ENCODE assay signal across 8 cellular contexts in the genomic region with DNA sequence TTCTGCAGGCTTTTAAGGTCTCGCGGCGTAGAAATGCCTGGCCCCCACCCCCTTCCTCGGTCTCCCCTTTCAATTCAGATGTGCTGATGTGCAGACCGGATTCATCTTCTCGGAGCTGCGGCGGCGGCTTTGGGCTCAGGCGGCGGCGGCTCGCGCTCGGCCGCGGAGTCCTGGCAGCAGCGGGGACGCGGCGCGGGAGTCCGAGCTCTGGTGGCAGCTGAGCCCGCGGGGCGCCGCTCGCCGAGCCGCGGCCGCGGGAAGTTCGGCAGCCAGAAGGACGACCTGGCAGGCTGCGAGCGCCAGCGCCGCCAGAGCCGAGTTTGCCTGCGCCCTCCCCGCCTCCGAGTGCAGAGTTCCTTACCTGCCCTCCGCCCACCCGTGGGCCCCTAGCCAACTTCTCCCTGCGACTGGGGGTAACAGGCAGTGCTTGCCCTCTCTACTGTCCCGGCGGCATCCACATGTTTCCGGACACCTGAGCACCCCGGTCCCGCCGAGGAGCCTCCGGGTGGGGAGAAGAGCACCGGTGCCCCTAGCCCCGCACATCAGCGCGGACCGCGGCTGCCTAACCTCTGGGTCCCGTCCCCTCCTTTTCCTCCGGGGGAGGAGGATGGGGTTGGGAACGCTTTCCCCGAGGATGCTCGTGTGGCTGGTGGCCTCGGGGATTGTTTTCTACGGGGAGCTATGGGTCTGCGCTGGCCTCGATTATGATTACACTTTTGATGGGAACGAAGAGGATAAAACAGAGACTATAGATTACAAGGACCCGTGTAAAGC. TPM values are rescaled to one million over a fixed set of nuclear protein-coding genes. Genes with fewer than 3 reads are reported as not detected.
DNase-seq lines count a peak whose midpoint lies in the region; ATAC-seq and TF ChIP-seq lines count a peak whose summit lies in the region.

No MANE protein-coding gene starts in this region.

- H3K4me3 ChIP-seq in fibroblast of mammary gland (ENCODE audit: control insufficient read depth, low read depth, low read length), result peak overlapping the region; percentile 48

- no peak for DNase-seq in activated CD8-positive, alpha-beta memory T cell treated with anti-CD3 and anti-CD28 coated beads, Interleukin-2, amount 10 ng/mL, durations not matched to agents 7 days and 5 days
- DNase-seq in activated CD8-positive, alpha-beta memory T cell treated with anti-CD3 and anti-CD28 coated beads for 24 hours, result no peak
- peak; percentile 45 for DNase-seq in RWPE1 (ENCODE audit: low spot score)
- DNase-seq in fibroblast of mammary gland (ENCODE audit: low read depth), result peak; percentile 16
- peak; percentile 37 for DNase-seq in neural crest cell (ENCODE audit: low read depth, low spot score)
- no peak for DNase-seq in HT-29 (ENCODE audit: low spot score)
- no peak for DNase-seq in natural killer cell
- no peak for DNase-seq in epidermal melanocyte (ENCODE audit: insufficient read length, low spot score)

- TF ChIP-seq CTCF in RWPE1 (conservative IDR thresholded peaks at IDR 0.05; ENCODE audit: low read depth) (no peak), fibroblast of mammary gland (conservative IDR thresholded peaks at IDR 0.05; ENCODE audit: control insufficient read depth, insufficient read depth, low read depth, low read length) (no peak), neural crest cell (conservative IDR thresholded peaks at IDR 0.05) (no peak), natural killer cell (IDR thresholded peaks at IDR 0.05) (no peak)

- H3K27ac ChIP-seq in RWPE1, result peak overlapping the region; percentile 91

- H3K4me1 Mint-ChIP-seq in activated CD8-positive, alpha-beta memory T cell treated with anti-CD3 and anti-CD28 coated beads, Interleukin-2, amount 10 ng/mL, durations not matched to agents 7 days and 5 days, result peaks cover 13% of the 10 kb centered on the region
- H3K4me1 Mint-ChIP-seq in neural crest cell (peaks cover 24% of the 10 kb centered on the region), natural killer cell (no peaks in the 10 kb centered on the region)

- H3K36me3 Mint-ChIP-seq in activated CD8-positive, alpha-beta memory T cell treated with anti-CD3 and anti-CD28 coated beads, Interleukin-2, amount 10 ng/mL, durations not matched to agents 7 days and 5 days, result no peaks in the 10 kb centered on the region
- H3K36me3 Mint-ChIP-seq in neural crest cell (ENCODE audit: low read depth), result no peaks in the 10 kb centered on the region
- H3K36me3 Mint-ChIP-seq in natural killer cell, result peaks cover 16% of the 10 kb centered on the region

- CTCF ChIA-PET in activated CD8-positive, alpha-beta memory T cell treated with anti-CD3 and anti-CD28 coated beads, Interleukin-2, amount 10 ng/mL, durations not matched to agents 7 days and 5 days (lab: Charles Lee), result no interaction called here
- CTCF ChIA-PET in RWPE1 (lab: Yijun Ruan, JAX), result interaction anchor here (0.8 to 1.1 kb wide), 3 partner anchors 9 to 381 kb away, joined by 3 to 6 read pairs (median 3); no protein-coding TSS in a partner anchor

- intact Hi-C loops in natural killer cell (cut with micrococcal nuclease), result no loop called here

- no peaks in the 10 kb centered on the region for H3K9me3 Mint-ChIP-seq in activated CD8-positive, alpha-beta memory T cell treated with anti-CD3 and anti-CD28 coated beads, Interleukin-2, amount 10 ng/mL, durations not matched to agents 7 days and 5 days (ENCODE audit: low read depth)
- H3K9me3 Mint-ChIP-seq in neural crest cell (no peaks in the 10 kb centered on the region), natural killer cell (peaks cover 0 to under 1% of the 10 kb centered on the region in 2 donors)

- H3K27ac Mint-ChIP-seq in activated CD8-positive, alpha-beta memory T cell treated with anti-CD3 and anti-CD28 coated beads, Interleukin-2, amount 10 ng/mL, durations not matched to agents 7 days and 5 days, result peak overlapping the region; percentile 40
- H3K27ac Mint-ChIP-seq in neural crest cell (ENCODE audit: unreplicated experiment) (no peak overlapping the region), natural killer cell (no peak overlapping the region)

- peaks cover 58% of the 10 kb centered on the region for H3K27me3 Mint-ChIP-seq in activated CD8-positive, alpha-beta memory T cell treated with anti-CD3 and anti-CD28 coated beads, Interleukin-2, amount 10 ng/mL, durations not matched to agents 7 days and 5 days
- H3K27me3 Mint-ChIP-seq in neural crest cell (ENCODE audit: low read depth), result peaks cover 90% of the 10 kb centered on the region
- H3K27me3 Mint-ChIP-seq in natural killer cell (ENCODE audit: low read depth in 2 of 2), result peaks cover 22 to 30% of the 10 kb centered on the region in 2 donors

- peak; percentile 45 for ATAC-seq in activated CD8-positive, alpha-beta memory T cell treated with anti-CD3 and anti-CD28 coated beads, Interleukin-2, amount 10 ng/mL, durations not matched to agents 7 days and 5 days
- ATAC-seq in natural killer cell, result no peak

- POLR2A ChIA-PET in RWPE1 (lab: Yijun Ruan, JAX; ENCODE audit: low non-redundant PET), result no interaction called here

- peak overlapping the region; percentile 22 for H3K4me3 Mint-ChIP-seq in activated CD8-positive, alpha-beta memory T cell treated with anti-CD3 and anti-CD28 coated beads, Interleukin-2, amount 10 ng/mL, durations not matched to agents 7 days and 5 days
- H3K4me3 Mint-ChIP-seq in neural crest cell (peak overlapping the region; percentile 88), natural killer cell (no peak overlapping the region)

RNA-seq across cellular contexts. Expression of gene TLL1, which starts 0.4 kb away (rescaled TPM):
- total RNA-seq in activated CD8-positive, alpha-beta memory T cell treated with anti-CD3 and anti-CD28 coated beads, Interleukin-2, amount 10 ng/mL, durations not matched to agents 7 days and 5 days, result not detected
- total RNA-seq in neural crest cell (1.7 and 2.2 TPM in 2 replicates), natural killer cell (not detected)
- total RNA-seq in HT-29 (2014; rRNA removed; shearing (Covaris generic)), result not detected in 2 replicates

Comparison
In these comparisons a context has a peak if more than half of its experiments do, and no peak if none do; other contexts are left out.
1. DNase-seq: peak in RWPE1 (single experiment), fibroblast of mammary gland (single experiment) and neural crest cell (single experiment); none in activated CD8-positive, alpha-beta memory T cell treated with anti-CD3 and anti-CD28 coated beads, Interleukin-2, amount 10 ng/mL, durations not matched to agents 7 days and 5 days (single experiment), activated CD8-positive, alpha-beta memory T cell treated with anti-CD3 and anti-CD28 coated beads for 24 hours (single experiment), HT-29 (single experiment), natural killer cell (single experiment) and epidermal melanocyte (single experiment).